2 cellular contexts compared by ENCODE assay signal in genomic region chr11:13261600-13262061, GRCh38.
TF ChIP-seq lines count a peak whose summit lies in the region.

No MANE protein-coding gene starts in this region.

TF ChIP-seq in IMR-90, 13 proteins besides CTCF, POLR2A, EP300 and RAD21:
- TF ChIP-seq CHD1 (IDR thresholded peaks at IDR 0.05; ENCODE audit: low read depth, low read length): 0 out of 2 replicates have a peak, but pooled peaks have one; percentile 81
- TF ChIP-seq ELK1 (IDR thresholded peaks at IDR 0.05; ENCODE audit: borderline replicate concordance, low read depth, low read length): no peak
- 0 out of 2 replicates have a peak, but pooled peaks have one; percentile 3 for TF ChIP-seq CEBPB (IDR thresholded peaks at IDR 0.05; ENCODE audit: low read depth, low read length)
- peak; percentile 56; the same call in 1 of the 2 replicates for TF ChIP-seq BHLHE40 (IDR thresholded peaks at IDR 0.05; ENCODE audit: low read depth, low read length)
- no peak for TF ChIP-seq MAFK (IDR thresholded peaks at IDR 0.05; ENCODE audit: low read depth, low read length)
- TF ChIP-seq MXI1 (IDR thresholded peaks at IDR 0.05; ENCODE audit: borderline replicate concordance, low read depth, low read length): no peak
- TF ChIP-seq SMC3 (IDR thresholded peaks at IDR 0.05; ENCODE audit: low read depth, low read length): 0 out of 2 replicates have a peak, but pooled peaks have one; percentile 11
- no peak for TF ChIP-seq RFX5 (IDR thresholded peaks at IDR 0.05; ENCODE audit: low read depth, low read length)
- no peak for TF ChIP-seq NFE2L2 (IDR thresholded peaks at IDR 0.05; ENCODE audit: low read depth, low read length)
- peak; percentile 95 for TF ChIP-seq FOS (IDR thresholded peaks at IDR 0.05; ENCODE audit: low read depth, low read length)
- TF ChIP-seq RCOR1 (IDR thresholded peaks at IDR 0.05; ENCODE audit: insufficient replicate concordance, low read length): peak; percentile 52
- no peak for TF ChIP-seq USF2 (IDR thresholded peaks at IDR 0.05; ENCODE audit: low read depth, low read length)
- TF ChIP-seq MAZ (IDR thresholded peaks at IDR 0.05; ENCODE audit: borderline replicate concordance, low read depth, low read length): 0 out of 2 replicates have a peak, but pooled peaks have one; percentile 11

TF ChIP-seq in H1, 55 proteins besides CTCF, POLR2A, EP300 and RAD21:
- TF ChIP-seq POU5F1 (IDR thresholded peaks at IDR 0.05; ENCODE audit: low read depth, low read length) (no peak), SIN3A (conservative IDR thresholded peaks at IDR 0.05 in 1 of 2, IDR thresholded peaks at IDR 0.05 in 1 of 2; ENCODE audit: low read depth in 1 of 2, low read length in 2 of 2) (no peak), CBX8 (IDR thresholded peaks at IDR 0.05; ENCODE audit: borderline replicate concordance, low read depth, low read length) (no peak), ZNF274 (IDR thresholded peaks at IDR 0.05; ENCODE audit: borderline replicate concordance, extremely low read depth, low read length) (no peak), NRF1 (IDR thresholded peaks at IDR 0.05; ENCODE audit: low read depth, low read length) (no peak), CHD1 (IDR thresholded peaks at IDR 0.05; ENCODE audit: low read depth, low read length) (no peak), POLR2AphosphoS5 (IDR thresholded peaks at IDR 0.05; ENCODE audit: low read depth, low read length) (no peak), RXRA (IDR thresholded peaks at IDR 0.05; ENCODE audit: insufficient read depth, low read depth, low read length) (no peak), BACH1 (IDR thresholded peaks at IDR 0.05; ENCODE audit: low read length) (no peak), SP2 (IDR thresholded peaks at IDR 0.05; ENCODE audit: low read length) (no peak), MAX (IDR thresholded peaks at IDR 0.05) (no peak), SP4 (IDR thresholded peaks at IDR 0.05; ENCODE audit: low read length) (no peak), RBBP5 (IDR thresholded peaks at IDR 0.05; ENCODE audit: borderline replicate concordance, low read depth, low read length) (no peak), E2F6 (IDR thresholded peaks at IDR 0.05) (no peak), CEBPB (IDR thresholded peaks at IDR 0.05; ENCODE audit: low read depth, low read length) (no peak)
